8 cellular contexts compared by ENCODE assay signal in genomic region chr13:75481176-75482069, GRCh38.
DNase-seq lines count a peak whose midpoint lies in the region; ATAC-seq and TF ChIP-seq lines count a peak whose summit lies in the region.

No MANE protein-coding gene starts in this region.

- ATAC-seq in GM19467 (IDR thresholded peaks at IDR 0.05; ENCODE audit: unreplicated experiment), result peak; percentile 20
- peak; percentile 13 for ATAC-seq in HG03469 (IDR thresholded peaks at IDR 0.05; ENCODE audit: unreplicated experiment)
- peak; percentile 64 for ATAC-seq in SK-N-SH treated with all-trans-retinoic acid at 6 μM for 48 hours

- peak overlapping the region; percentile 77 to 80 for H3K4me3 ChIP-seq in cardiac fibroblast (replicated peaks in 1 of 2; ENCODE audit: low read depth in 2 of 2, low read length in 2 of 2)

- H3K27ac ChIP-seq in layer of hippocampus (ENCODE audit: low read depth, low read length), result peak overlapping the region; percentile 68

- peak; percentile 78 for DNase-seq in D341Med (ENCODE audit: low spot score)
- peak in 1 of 2 donors; percentile 38 for DNase-seq in cardiac fibroblast (ENCODE audit: low read depth in 2 of 2)
- DNase-seq in stimulated activated CD4-positive, alpha-beta T cell treated with anti-CD3 and anti-CD28 coated beads, Interleukin-4, amount 100 ng/mL, for 4 hours, result peak; percentile 2 to 15
- no peak for DNase-seq in SIG-M5 (lab: John Stamatoyannopoulos, UW)

- TF ChIP-seq CTCF in cardiac fibroblast (IDR thresholded peaks at IDR 0.05; ENCODE audit: low read depth, low read length), result no peak

- H3K27me3 ChIP-seq in layer of hippocampus (ENCODE audit: control insufficient read depth, insufficient read depth, low read length), result no peaks in the 10 kb centered on the region

TF ChIP-seq in SK-N-SH treated with all-trans-retinoic acid at 6 μM for 48 hours, 23 proteins besides CTCF, POLR2A, EP300 and RAD21:
- TF ChIP-seq ZC3H10 (CRISPR knock-in tag; IDR thresholded peaks at IDR 0.05) (no peak), ESRRG (CRISPR knock-in tag; IDR thresholded peaks at IDR 0.05) (no peak), TSHZ2 (CRISPR knock-in tag; IDR thresholded peaks at IDR 0.05) (no peak), PPARA (CRISPR knock-in tag; IDR thresholded peaks at IDR 0.05; ENCODE audit: borderline replicate concordance) (no peak), ZNF8 (CRISPR knock-in tag; IDR thresholded peaks at IDR 0.05) (no peak), GLIS3 (CRISPR knock-in tag; IDR thresholded peaks at IDR 0.05) (no peak), ZFP3 (CRISPR knock-in tag; IDR thresholded peaks at IDR 0.05) (no peak), OSR1 (CRISPR knock-in tag; IDR thresholded peaks at IDR 0.05) (no peak), TOX (CRISPR knock-in tag; IDR thresholded peaks at IDR 0.05; ENCODE audit: borderline replicate concordance) (no peak), RARB (CRISPR knock-in tag; IDR thresholded peaks at IDR 0.05) (no peak), ZNF565 (CRISPR knock-in tag; conservative IDR thresholded peaks at IDR 0.05; ENCODE audit: low read depth) (no peak), ISL1 (CRISPR knock-in tag; IDR thresholded peaks at IDR 0.05) (no peak), ZNF70 (CRISPR knock-in tag; IDR thresholded peaks at IDR 0.05) (no peak), CREB5 (CRISPR knock-in tag; IDR thresholded peaks at IDR 0.05; ENCODE audit: low read depth) (no peak), TCF4 (CRISPR knock-in tag; IDR thresholded peaks at IDR 0.05; ENCODE audit: borderline replicate concordance) (no peak)
- TF ChIP-seq, protein P1, sequence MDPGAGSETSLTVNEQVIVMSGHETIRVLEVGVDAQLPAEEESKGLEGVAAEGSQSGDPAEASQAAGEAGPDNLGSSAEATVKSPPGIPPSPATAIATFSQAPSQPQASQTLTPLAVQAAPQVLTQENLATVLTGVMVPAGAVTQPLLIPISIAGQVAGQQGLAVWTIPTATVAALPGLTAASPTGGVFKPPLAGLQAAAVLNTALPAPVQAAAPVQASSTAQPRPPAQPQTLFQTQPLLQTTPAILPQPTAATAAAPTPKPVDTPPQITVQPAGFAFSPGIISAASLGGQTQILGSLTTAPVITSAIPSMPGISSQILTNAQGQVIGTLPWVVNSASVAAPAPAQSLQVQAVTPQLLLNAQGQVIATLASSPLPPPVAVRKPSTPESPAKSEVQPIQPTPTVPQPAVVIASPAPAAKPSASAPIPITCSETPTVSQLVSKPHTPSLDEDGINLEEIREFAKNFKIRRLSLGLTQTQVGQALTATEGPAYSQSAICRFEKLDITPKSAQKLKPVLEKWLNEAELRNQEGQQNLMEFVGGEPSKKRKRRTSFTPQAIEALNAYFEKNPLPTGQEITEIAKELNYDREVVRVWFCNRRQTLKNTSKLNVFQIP (CRISPR knock-in tag; IDR thresholded peaks at IDR 0.05; ENCODE audit: borderline replicate concordance, low read depth), result no peak

Comparison
In these comparisons a context has a peak if more than half of its experiments do, and no peak if none do; other contexts are left out.
1. ATAC-seq: peak in every context shown above with its lines; median percentile 64 in SK-N-SH treated with all-trans-retinoic acid at 6 μM for 48 hours; 20 in GM19467; 13 in HG03469.